In genomic region chr4:72997409-72997808, GRCh38 we compare ENCODE assay signal across 16 cellular contexts.
DNase-seq lines count a peak whose midpoint lies in the region; TF ChIP-seq lines count a peak whose summit lies in the region.
"Had no signal": no experiment of that assay in that cellular context is flagged by ENCODE, and none has a peak within 500 bp of the region (broad histone marks: within the 10 kb centered on the region; RNA-seq: fewer than 3 reads in every experiment).

No MANE protein-coding gene starts in this region.

- H3K36me3 ChIP-seq in HEK293 (ENCODE audit: control insufficient read depth in 2 of 2, insufficient read depth in 1 of 2, low read length in 2 of 2) = no peaks in the 10 kb centered on the region
- H3K36me3 ChIP-seq: colonic mucosa had no signal

- CTCF ChIA-PET in HEK293 (lab: Yijun Ruan, JAX) = no interaction called here

- no peak overlapping the region for H3K4me3 ChIP-seq in HEK293 (ENCODE audit: low read depth, low read length)
- H3K4me3 ChIP-seq in cardiac fibroblast (replicated peaks in 1 of 2; ENCODE audit: low read depth in 2 of 2, low read length in 2 of 2) = no peak overlapping the region
- H3K4me3 ChIP-seq: colonic mucosa had no signal

- DNase-seq in RKO (ENCODE audit: low spot score) (peak; percentile 36), cardiac fibroblast (ENCODE audit: low read depth in 2 of 2) (peak; percentile 4 to 44), myocyte (ENCODE audit: low read depth) (peak; percentile 49), posterior vena cava (ENCODE audit: low spot score) (no peak)
- DNase-seq in activated T-cell treated with anti-CD3 and anti-CD28 coated beads, Interleukin-2, amount 50 U/mL, for 48 hours = no peak
- no peak for DNase-seq in stimulated activated CD4-positive, alpha-beta T cell treated with anti-CD3 and anti-CD28 coated beads, Interleukin-4, amount 100 ng/mL, for 4 hours
- DNase-seq: activated CD4-positive, alpha-beta T cell treated with anti-CD3 and anti-CD28 coated beads, Interleukin-2, amount 10 ng/mL, durations not matched to agents 7 days and 5 days; activated T-cell treated with anti-CD3 and anti-CD28 coated beads, Interleukin-2, amount 50 U/mL, for 4 hours; colonic mucosa; head of caudate nucleus; left cardiac atrium; NCI-H2081; NCI-H748 treated with DMSO at 0.1 percent for 48 hours; T-helper 2 cell had no signal

- no peaks in the 10 kb centered on the region for H3K4me1 ChIP-seq in HEK293 (ENCODE audit: control insufficient read depth, insufficient read depth, low read length)
- H3K4me1 ChIP-seq: colonic mucosa had no signal

- no peak for TF ChIP-seq CTCF in HEK293 (tag by site-specific recombination; IDR thresholded peaks at IDR 0.05)
- no peak for TF ChIP-seq CTCF in cardiac fibroblast (IDR thresholded peaks at IDR 0.05; ENCODE audit: low read depth, low read length)

- POLR2A ChIA-PET in HEK293 (lab: Yijun Ruan, JAX) = no interaction called here

- H3K27ac ChIP-seq in HEK293 (ENCODE audit: extremely low read depth, low read depth, low read length) = no peak overlapping the region
- H3K27ac ChIP-seq: C4-2B, colonic mucosa had no signal

- intact Hi-C loops in posterior vena cava (cut with DNase I) = no loop called here

- H3K9me3 ChIP-seq in HEK293 (ENCODE audit: control insufficient read depth, insufficient read depth, low read depth, low read length) = no peaks in the 10 kb centered on the region
- H3K9me3 ChIP-seq: colonic mucosa had no signal

TF ChIP-seq in HEK293, 187 proteins besides CTCF, POLR2A, EP300 and RAD21:
- peak; percentile 30; the same call in 1 of the 2 replicates for TF ChIP-seq ZNF335 (tag by site-specific recombination; conservative IDR thresholded peaks at IDR 0.05)
- TF ChIP-seq ZNF394 (tag by site-specific recombination; IDR thresholded peaks at IDR 0.05; ENCODE audit: borderline replicate concordance) = no peak
- TF ChIP-seq ZNF623 (tag by site-specific recombination; IDR thresholded peaks at IDR 0.05) = peak; percentile 47

Comparison
In these comparisons a context has a peak if more than half of its experiments do, and no peak if none do; other contexts are left out.
1. DNase-seq: peak in RKO (single experiment), cardiac fibroblast (2 of 2) and myocyte (single experiment); none in posterior vena cava (single experiment), activated T-cell treated with anti-CD3 and anti-CD28 coated beads, Interleukin-2, amount 50 U/mL, for 48 hours (0 of 2) and stimulated activated CD4-positive, alpha-beta T cell treated with anti-CD3 and anti-CD28 coated beads, Interleukin-4, amount 100 ng/mL, for 4 hours (0 of 2).